ENCODE assay signal across 12 cellular contexts in the genomic region with DNA sequence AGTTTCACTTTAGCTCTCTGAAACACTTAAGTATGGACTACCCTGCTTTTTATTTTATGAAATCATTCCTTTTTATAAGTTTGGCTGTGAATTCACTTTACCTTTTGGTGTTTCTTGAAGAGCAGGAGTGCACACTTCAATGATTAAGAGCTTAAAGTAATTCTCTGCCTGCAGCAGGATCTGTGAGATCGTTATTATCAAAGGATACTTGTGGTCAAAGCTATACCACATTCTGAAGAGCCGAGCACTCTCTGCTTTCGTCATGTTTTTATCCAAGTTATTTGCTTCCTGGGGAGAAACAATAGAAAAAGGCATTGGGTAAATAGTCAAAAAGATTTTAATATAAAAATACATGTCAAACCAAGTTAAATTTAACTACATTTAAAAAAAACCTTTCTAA.
DNase-seq lines count a peak whose midpoint lies in the region; ATAC-seq and TF ChIP-seq lines count a peak whose summit lies in the region.
"Had no signal": no experiment of that assay in that cellular context is flagged by ENCODE, and none has a peak within 500 bp of the region (broad histone marks: within the 10 kb centered on the region; RNA-seq: fewer than 3 reads in every experiment).

No MANE protein-coding gene starts in this region.

- H3K27ac Mint-ChIP-seq in activated naive CD8-positive, alpha-beta T cell treated with anti-CD3 and anti-CD28 coated beads, Interleukin-2, amount 10 ng/mL, durations not matched to agents 7 days and 5 days, result no peak overlapping the region

- no peaks in the 10 kb centered on the region for H3K9me2 ChIP-seq in Karpas-422 (replicated peaks; ENCODE audit: insufficient read depth, low read length)

- no peaks in the 10 kb centered on the region for H4K20me1 ChIP-seq in Karpas-422 (ENCODE audit: insufficient read depth, low read depth, low read length)

- H3K27me3 ChIP-seq in Karpas-422 (ENCODE audit: low read length), result no peaks in the 10 kb centered on the region
- no peaks in the 10 kb centered on the region for H3K27me3 ChIP-seq in left lung
- H3K27me3 ChIP-seq: tibial artery had no signal

- H2AFZ ChIP-seq in Karpas-422 (ENCODE audit: low read length), result no peak overlapping the region

- H3K36me3 ChIP-seq in Karpas-422 (ENCODE audit: insufficient read depth, low read length) (no peaks in the 10 kb centered on the region), left lung (no peaks in the 10 kb centered on the region)

- POLR2A ChIA-PET in activated naive CD8-positive, alpha-beta T cell treated with anti-CD3 and anti-CD28 coated beads, Interleukin-2, amount 10 ng/mL, durations not matched to agents 7 days and 5 days (lab: Charles Lee), result no interaction called here

- peak overlapping the region; percentile 67 for H3K4me2 ChIP-seq in Karpas-422 (ENCODE audit: low read depth, low read length, poor library complexity, severe bottlenecking)

- peak overlapping the region; percentile 41 for H3K9ac ChIP-seq in Karpas-422 (ENCODE audit: low read length)

- intact Hi-C loops in left lung (cut with DNase I), result no loop called here

- peaks cover 1% of the 10 kb centered on the region for H3K9me3 Mint-ChIP-seq in activated naive CD8-positive, alpha-beta T cell treated with anti-CD3 and anti-CD28 coated beads, Interleukin-2, amount 10 ng/mL, durations not matched to agents 7 days and 5 days

- no peaks in the 10 kb centered on the region for H3K79me2 ChIP-seq in Karpas-422 (ENCODE audit: low read length)

- H3K27ac ChIP-seq in Karpas-422 (ENCODE audit: low read length), result peak overlapping the region; percentile 3; the same call in 1 of the 2 replicates
- no peak overlapping the region for H3K27ac ChIP-seq in left lung
- H3K27ac ChIP-seq: epithelial cell of prostate, tibial artery had no signal

- peaks cover 79% of the 10 kb centered on the region for H3K4me1 ChIP-seq in Karpas-422 (ENCODE audit: low read length)
- peaks cover 0 to 4% of the 10 kb centered on the region in 2 donors for H3K4me1 ChIP-seq in left lung
- H3K4me1 ChIP-seq: Caco-2, tibial artery had no signal

- peak overlapping the region; percentile 19 for H3K4me3 ChIP-seq in Karpas-422 (ENCODE audit: low read length)
- no peak overlapping the region for H3K4me3 ChIP-seq in left lung
- H3K4me3 ChIP-seq: tibial artery had no signal

- H3K4me1 Mint-ChIP-seq in activated naive CD8-positive, alpha-beta T cell treated with anti-CD3 and anti-CD28 coated beads, Interleukin-2, amount 10 ng/mL, durations not matched to agents 7 days and 5 days, result peaks cover 17% of the 10 kb centered on the region

- peak; percentile 6 for DNase-seq in EH (ENCODE audit: low read depth)
- peak; percentile 48 for DNase-seq in Karpas-422
- no peak for DNase-seq in activated naive CD8-positive, alpha-beta T cell treated with anti-CD3 and anti-CD28 coated beads, Interleukin-2, amount 10 ng/mL, durations not matched to agents 7 days and 5 days
- DNase-seq in left lung, result no peak
- no peak for DNase-seq in GM03348 (ENCODE audit: low spot score)
- DNase-seq in activated effector memory CD4-positive, alpha-beta T cell treated with anti-CD3 and anti-CD28 coated beads, Interleukin-2, amount 50 U/mL, for 16 hours, result no peak
- no peak for DNase-seq in NCI-H1694 (lab: John Stamatoyannopoulos, UW)
- no peak for DNase-seq in omental fat pad (ENCODE audit: low spot score)
- DNase-seq: Caco-2, NCI-H1694 treated with DMSO at 0.1 percent for 48 hours, tibial artery had no signal

- H3K4me3 Mint-ChIP-seq in activated naive CD8-positive, alpha-beta T cell treated with anti-CD3 and anti-CD28 coated beads, Interleukin-2, amount 10 ng/mL, durations not matched to agents 7 days and 5 days, result peak overlapping the region; percentile 27

- TF ChIP-seq CTCF in left lung (IDR thresholded peaks at IDR 0.05) (no peak), omental fat pad (IDR thresholded peaks at IDR 0.05) (no peak)

- H3K27me3 Mint-ChIP-seq in activated naive CD8-positive, alpha-beta T cell treated with anti-CD3 and anti-CD28 coated beads, Interleukin-2, amount 10 ng/mL, durations not matched to agents 7 days and 5 days, result no peaks in the 10 kb centered on the region

- H3K9me3 ChIP-seq in Karpas-422 (ENCODE audit: low read length), result no peaks in the 10 kb centered on the region
- H3K9me3 ChIP-seq in left lung, result no peaks in the 10 kb centered on the region
- H3K9me3 ChIP-seq: Caco-2, tibial artery had no signal

- peaks cover 2% of the 10 kb centered on the region for H3K36me3 Mint-ChIP-seq in activated naive CD8-positive, alpha-beta T cell treated with anti-CD3 and anti-CD28 coated beads, Interleukin-2, amount 10 ng/mL, durations not matched to agents 7 days and 5 days

- peak; percentile 78 for ATAC-seq in activated naive CD8-positive, alpha-beta T cell treated with anti-CD3 and anti-CD28 coated beads, Interleukin-2, amount 10 ng/mL, durations not matched to agents 7 days and 5 days (ENCODE audit: low read depth)
- peak; percentile 25 for ATAC-seq in left lung
- no peak for ATAC-seq in omental fat pad (ENCODE audit: low FRiP score)

Comparison
In these comparisons a context has a peak if more than half of its experiments do, and no peak if none do; other contexts are left out.
1. DNase-seq: peak in EH (single experiment) and Karpas-422 (single experiment); none in activated naive CD8-positive, alpha-beta T cell treated with anti-CD3 and anti-CD28 coated beads, Interleukin-2, amount 10 ng/mL, durations not matched to agents 7 days and 5 days (single experiment), left lung (0 of 2), GM03348 (single experiment), activated effector memory CD4-positive, alpha-beta T cell treated with anti-CD3 and anti-CD28 coated beads, Interleukin-2, amount 50 U/mL, for 16 hours (single experiment), NCI-H1694 (single experiment) and omental fat pad (single experiment).